In genomic region chr20:44449864-44450263, GRCh38 we compare ENCODE assay signal across 29 cellular contexts.
"Had no signal": no experiment of that assay in that cellular context is flagged by ENCODE, and none has a peak within 500 bp of the region (broad histone marks: within the 10 kb centered on the region; RNA-seq: fewer than 3 reads in every experiment).

No MANE protein-coding gene starts in this region.

- H3K36me3 Mint-ChIP-seq: activated naive CD4-positive, alpha-beta T cell treated with anti-CD3 and anti-CD28 coated beads, Interleukin-2, amount 10 ng/mL, durations not matched to agents 7 days and 5 days; activated naive CD4-positive, alpha-beta T cell treated with anti-CD3 and anti-CD28 coated beads, Interleukin-2, amount 50 U/mL, for 72 hours; activated naive CD8-positive, alpha-beta T cell treated with anti-CD3 and anti-CD28 coated beads, Interleukin-2, amount 10 ng/mL, durations not matched to agents 7 days and 5 days; brain; WTC11 had no signal

- H3K9me3 ChIP-seq: ascending aorta, breast epithelium had no signal

- ATAC-seq: activated T-cell treated with anti-CD3 and anti-CD28 coated beads, Interleukin-2, amount 50 U/mL, for 72 hours had no signal

- H3K4me3 ChIP-seq: ascending aorta, breast epithelium, cardiac muscle cell, coronary artery, dorsolateral prefrontal cortex had no signal

- DNase-seq: activated CD4-positive, alpha-beta memory T cell treated with anti-CD3 and anti-CD28 coated beads, Interleukin-2, amount 10 ng/mL, durations not matched to agents 7 days and 5 days; activated CD4-positive, alpha-beta T cell treated with anti-CD3 and anti-CD28 coated beads for 1 hour; activated CD4-positive, alpha-beta T cell treated with anti-CD3 and anti-CD28 coated beads for 4 hours; activated CD4-positive, alpha-beta T cell treated with anti-CD3 and anti-CD28 coated beads, Interleukin-2, amount 50 U/mL, for 4 hours; activated CD8-positive, alpha-beta memory T cell treated with anti-CD3 and anti-CD28 coated beads, Interleukin-2, amount 50 U/mL, for 48 hours; activated gamma-delta T cell; activated naive CD4-positive, alpha-beta T cell; activated naive CD8-positive, alpha-beta T cell treated with anti-CD3 and anti-CD28 coated beads, Interleukin-2, amount 10 ng/mL, durations not matched to agents 7 days and 5 days; activated T-cell treated with anti-CD3 and anti-CD28 coated beads for 4 hours; activated T-cell treated with anti-CD3 and anti-CD28 coated beads, Interleukin-2, amount 50 U/mL, for 24 hours; central memory CD4-positive, alpha-beta T cell; cerebellar nuclear complex; dorsolateral prefrontal cortex; effector memory CD4-positive, alpha-beta T cell; foreskin fibroblast; head of caudate nucleus had no signal

- H3K27ac Mint-ChIP-seq: activated CD4-positive, alpha-beta memory T cell treated with anti-CD3 and anti-CD28 coated beads, Interleukin-2, amount 10 ng/mL, durations not matched to agents 7 days and 5 days; activated CD4-positive, alpha-beta T cell treated with anti-CD3 and anti-CD28 coated beads, Interleukin-2, amount 10 ng/mL, durations not matched to agents 7 days and 5 days; activated naive CD4-positive, alpha-beta T cell treated with anti-CD3 and anti-CD28 coated beads, Interleukin-2, amount 10 ng/mL, durations not matched to agents 7 days and 5 days; activated naive CD8-positive, alpha-beta T cell treated with anti-CD3 and anti-CD28 coated beads, Interleukin-2, amount 10 ng/mL, durations not matched to agents 7 days and 5 days; activated T-cell treated with anti-CD3 and anti-CD28 coated beads, Interleukin-2, amount 50 U/mL, for 24 hours; activated T-cell treated with anti-CD3 and anti-CD28 coated beads, Interleukin-2, amount 50 U/mL, for 72 hours; dendritic cell treated with granulocyte-macrophage colony-stimulating factor and Interleukin-4, amounts not matched to agents 40 ng/mL and 50 ng/mL, for 4 days; endodermal cell; WTC11 had no signal

- H3K27ac ChIP-seq: ascending aorta, breast epithelium, cardiac muscle cell, coronary artery, dorsolateral prefrontal cortex had no signal

- H3K27me3 Mint-ChIP-seq: activated CD4-positive, alpha-beta T cell treated with anti-CD3 and anti-CD28 coated beads, Interleukin-2, amount 10 ng/mL, durations not matched to agents 7 days and 5 days had no signal

- H3K4me3 Mint-ChIP-seq: activated CD4-positive, alpha-beta memory T cell treated with anti-CD3 and anti-CD28 coated beads, Interleukin-2, amount 10 ng/mL, durations not matched to agents 7 days and 5 days; activated CD4-positive, alpha-beta T cell treated with anti-CD3 and anti-CD28 coated beads, Interleukin-2, amount 10 ng/mL, durations not matched to agents 7 days and 5 days; activated naive CD4-positive, alpha-beta T cell treated with anti-CD3 and anti-CD28 coated beads, Interleukin-2, amount 10 ng/mL, durations not matched to agents 7 days and 5 days; activated naive CD8-positive, alpha-beta T cell treated with anti-CD3 and anti-CD28 coated beads, Interleukin-2, amount 10 ng/mL, durations not matched to agents 7 days and 5 days; activated T-cell treated with anti-CD3 and anti-CD28 coated beads, Interleukin-2, amount 50 U/mL, for 24 hours; activated T-cell treated with anti-CD3 and anti-CD28 coated beads, Interleukin-2, amount 50 U/mL, for 72 hours; brain; dendritic cell treated with granulocyte-macrophage colony-stimulating factor and Interleukin-4, amounts not matched to agents 40 ng/mL and 50 ng/mL, for 4 days; endodermal cell; WTC11 had no signal

- FAIRE-seq: frontal cortex had no signal

- H3K36me3 ChIP-seq: ascending aorta, breast epithelium, cardiac muscle cell had no signal

- H3K4me1 ChIP-seq: ascending aorta, breast epithelium had no signal

- H3K9me3 Mint-ChIP-seq: activated CD4-positive, alpha-beta memory T cell treated with anti-CD3 and anti-CD28 coated beads, Interleukin-2, amount 10 ng/mL, durations not matched to agents 7 days and 5 days; activated CD4-positive, alpha-beta T cell treated with anti-CD3 and anti-CD28 coated beads, Interleukin-2, amount 10 ng/mL, durations not matched to agents 7 days and 5 days; activated naive CD4-positive, alpha-beta T cell treated with anti-CD3 and anti-CD28 coated beads, Interleukin-2, amount 10 ng/mL, durations not matched to agents 7 days and 5 days; activated naive CD4-positive, alpha-beta T cell treated with anti-CD3 and anti-CD28 coated beads, Interleukin-2, amount 50 U/mL, for 72 hours; activated naive CD8-positive, alpha-beta T cell treated with anti-CD3 and anti-CD28 coated beads, Interleukin-2, amount 10 ng/mL, durations not matched to agents 7 days and 5 days; activated T-cell treated with anti-CD3 and anti-CD28 coated beads, Interleukin-2, amount 50 U/mL, for 24 hours; activated T-cell treated with anti-CD3 and anti-CD28 coated beads, Interleukin-2, amount 50 U/mL, for 72 hours; brain; dendritic cell treated with granulocyte-macrophage colony-stimulating factor and Interleukin-4, amounts not matched to agents 40 ng/mL and 50 ng/mL, for 4 days; WTC11 had no signal

- H3K27me3 ChIP-seq: ascending aorta, breast epithelium, cardiac muscle cell, dorsolateral prefrontal cortex had no signal

- H3K4me1 Mint-ChIP-seq: activated CD4-positive, alpha-beta memory T cell treated with anti-CD3 and anti-CD28 coated beads, Interleukin-2, amount 10 ng/mL, durations not matched to agents 7 days and 5 days; activated CD4-positive, alpha-beta T cell treated with anti-CD3 and anti-CD28 coated beads, Interleukin-2, amount 10 ng/mL, durations not matched to agents 7 days and 5 days; activated naive CD4-positive, alpha-beta T cell treated with anti-CD3 and anti-CD28 coated beads, Interleukin-2, amount 10 ng/mL, durations not matched to agents 7 days and 5 days; activated naive CD8-positive, alpha-beta T cell treated with anti-CD3 and anti-CD28 coated beads, Interleukin-2, amount 10 ng/mL, durations not matched to agents 7 days and 5 days; brain; WTC11 had no signal
